13 cellular contexts compared by ENCODE assay signal in genomic region chr2:197893403-197894177, GRCh38.
A peak's percentile ranks its signal among the peaks of the same experiment; 100 is the strongest.
DNase-seq lines count a peak whose midpoint lies in the region; ATAC-seq, FAIRE-seq and TF ChIP-seq lines count a peak whose summit lies in the region.
"Had no signal": no experiment of that assay in that cellular context is flagged by ENCODE, and none has a peak within 500 bp of the region (broad histone marks: within the 10 kb centered on the region; RNA-seq: fewer than 3 reads in every experiment).

No MANE protein-coding gene starts in this region.

- H3K27ac ChIP-seq in hepatocyte: no peak overlapping the region
- H3K27ac ChIP-seq in Peyer's patch: no peak overlapping the region
- H3K27ac ChIP-seq: PC-9, spleen had no signal

- no peaks in the 10 kb centered on the region for H3K9me3 ChIP-seq in hepatocyte (ENCODE audit: low read depth)
- no peaks in the 10 kb centered on the region for H3K9me3 ChIP-seq in Peyer's patch
- H3K9me3 ChIP-seq: spleen had no signal

- no peaks in the 10 kb centered on the region for H3K9me2 ChIP-seq in hepatocyte (replicated peaks; ENCODE audit: insufficient read depth)

- peak overlapping the region; percentile 11 for H3K4me2 ChIP-seq in hepatocyte
- H3K4me2 ChIP-seq: PC-9 had no signal

- ATAC-seq in GM19397 (IDR thresholded peaks at IDR 0.05; ENCODE audit: unreplicated experiment) (peak; percentile 40), HG02970 (IDR thresholded peaks at IDR 0.05; ENCODE audit: low FRiP score, unreplicated experiment) (no peak)

- no peaks in the 10 kb centered on the region for H4K20me1 ChIP-seq in hepatocyte (ENCODE audit: insufficient read depth, poor library complexity, severe bottlenecking)

- TF ChIP-seq POLR2A in GM12892 (IDR thresholded peaks at IDR 0.05; ENCODE audit: low read depth, low read length) (no peak), Peyer's patch (IDR thresholded peaks at IDR 0.05) (no peak)

- H3K36me3 ChIP-seq in hepatocyte (replicated peaks; ENCODE audit: insufficient read depth, low read depth): no peaks in the 10 kb centered on the region
- H3K36me3 ChIP-seq in Peyer's patch: no peaks in the 10 kb centered on the region
- H3K36me3 ChIP-seq: spleen had no signal

- H3K27me3 ChIP-seq in hepatocyte (peaks cover 3% of the 10 kb centered on the region), Peyer's patch (no peaks in the 10 kb centered on the region)
- H3K27me3 ChIP-seq: spleen had no signal

- H3K79me2 ChIP-seq in hepatocyte: no peaks in the 10 kb centered on the region

- no peak overlapping the region for H2AFZ ChIP-seq in hepatocyte
- H2AFZ ChIP-seq: PC-9 had no signal

- H3K4me3 ChIP-seq in hepatocyte (no peak overlapping the region), Peyer's patch (no peak overlapping the region)
- H3K4me3 ChIP-seq: PC-9, spleen had no signal

- peak; percentile 50 for FAIRE-seq in GM12892 (lab: Jason Lieb, UNC)
- FAIRE-seq: D721Med had no signal

- peaks cover 5% of the 10 kb centered on the region for H3K4me1 ChIP-seq in hepatocyte (ENCODE audit: insufficient read depth)
- H3K4me1 ChIP-seq in Peyer's patch: no peaks in the 10 kb centered on the region

- 51% methylated on average over 6 of the region's 6 CpGs for WGBS in hepatocyte (ENCODE audit: low lambda C conversion rate, missing lambda C conversion rate)

- TF ChIP-seq CTCF in hepatocyte (IDR thresholded peaks at IDR 0.05; ENCODE audit: poor library complexity): no peak
- no peak for TF ChIP-seq CTCF in Peyer's patch (IDR thresholded peaks at IDR 0.05)

- DNase-seq in GM12892 (ENCODE audit: insufficient read length) (no peak), NCI-H526 treated with DMSO at 0.1 percent for 48 hours (lab: John Stamatoyannopoulos, UW) (peak; percentile 98), hepatocyte (ENCODE audit: low spot score) (no peak), DMS153 (lab: John Stamatoyannopoulos, UW) (no peak), Peyer's patch (no peak), LoVo (ENCODE audit: low spot score) (no peak)
- DNase-seq: midbrain, NCI-H187, PC-9, spleen had no signal
